9 cellular contexts compared by ENCODE assay signal in genomic region chr19:34345934-34346333, GRCh38. TPM values are rescaled to one million over a fixed set of nuclear protein-coding genes. Genes with fewer than 3 reads are reported as not detected.
DNase-seq lines count a peak whose midpoint lies in the region; ATAC-seq and TF ChIP-seq lines count a peak whose summit lies in the region.
"Had no signal": no experiment of that assay in that cellular context is flagged by ENCODE, and none has a peak within 500 bp of the region (broad histone marks: within the 10 kb centered on the region; RNA-seq: fewer than 3 reads in every experiment).

No MANE protein-coding gene starts in this region.

- no peak overlapping the region for H3K9ac ChIP-seq in GM23248

- no peaks in the 10 kb centered on the region for H3K9me3 Mint-ChIP-seq in memory B cell
- H3K9me3 Mint-ChIP-seq: stimulated activated naive CD8-positive, alpha-beta T cell treated with anti-CD3 and anti-CD28 coated beads, Interleukin-15, Interleukin-2, amounts not matched to agents 100 ng/mL and 50 ng/mL, for 24 hours had no signal

- DNase-seq in AG09309 (ENCODE audit: low read depth) (no peak), GM23248 (peak; percentile 88), NCI-H446 treated with DMSO at 0.1 percent for 48 hours (lab: John Stamatoyannopoulos, UW) (peak; percentile 67), dermis microvascular lymphatic vessel endothelial cell (ENCODE audit: low read depth in 2 of 2) (peak; percentile 37 to 74), memory B cell (ENCODE audit: low spot score in 2 of 2) (peak; percentile 64 to 69)
- DNase-seq in activated CD4-positive, alpha-beta T cell treated with anti-CD3 and anti-CD28 coated beads, Interleukin-2, amount 50 U/mL, for 4 hours = peak; percentile 56 to 62
- DNase-seq in stimulated activated CD8-positive, alpha-beta memory T cell treated with anti-CD3 and anti-CD28 coated beads, Interleukin-4, amount 100 ng/mL, for 4 hours (ENCODE audit: low read depth in 2 of 2, low spot score in 1 of 2) = peak; percentile 30 to 52

- no peaks in the 10 kb centered on the region for H3K4me1 ChIP-seq in GM23248 (ENCODE audit: insufficient read depth)

- peak overlapping the region; percentile 22 for H3K4me3 Mint-ChIP-seq in memory B cell
- H3K4me3 Mint-ChIP-seq: stimulated activated naive CD8-positive, alpha-beta T cell treated with anti-CD3 and anti-CD28 coated beads, Interleukin-15, Interleukin-2, amounts not matched to agents 100 ng/mL and 50 ng/mL, for 24 hours had no signal

- peak; percentile 87 for ATAC-seq in memory B cell (ENCODE audit: low read depth)
- ATAC-seq in GM19035 (IDR thresholded peaks at IDR 0.05; ENCODE audit: unreplicated experiment) = no peak

- no peaks in the 10 kb centered on the region for H3F3A ChIP-seq in GM23248 (ENCODE audit: insufficient read depth)

- no peaks in the 10 kb centered on the region for H4K20me1 ChIP-seq in GM23248 (ENCODE audit: insufficient read depth)

- WGBS in GM23248 (ENCODE audit: low coverage in 1 of 2, low lambda C conversion rate in 2 of 2, missing lambda C conversion rate in 2 of 2), 2 experiments = 19 to 20% methylated on average over 7 of the region's 7 CpGs

- no peaks in the 10 kb centered on the region for H3K27me3 ChIP-seq in GM23248 (replicated peaks; ENCODE audit: insufficient read depth)

- in situ Hi-C loops in GM23248 (cut with MboI) = loop anchor here (25.0 kb wide), 1 partner anchor 559 kb away; the partner anchor contains the start of gene KCTD15

- TF ChIP-seq CTCF in AG09309 (IDR thresholded peaks at IDR 0.05; ENCODE audit: control insufficient read depth, insufficient read depth, low read depth, low read length, missing control alignments) = peak; percentile 87

- peak overlapping the region; percentile 40 for H3K27ac Mint-ChIP-seq in memory B cell
- H3K27ac Mint-ChIP-seq: stimulated activated naive CD8-positive, alpha-beta T cell treated with anti-CD3 and anti-CD28 coated beads, Interleukin-15, Interleukin-2, amounts not matched to agents 100 ng/mL and 50 ng/mL, for 24 hours had no signal

- H3K27ac ChIP-seq in GM23248 = no peak overlapping the region

- H3K4me1 Mint-ChIP-seq in memory B cell = peaks cover 10% of the 10 kb centered on the region

- H3K36me3 ChIP-seq in GM23248 (ENCODE audit: low read depth) = peaks cover 18% of the 10 kb centered on the region

- H3K9me3 ChIP-seq in GM23248 (ENCODE audit: low read depth) = no peaks in the 10 kb centered on the region

- H3K27me3 Mint-ChIP-seq in memory B cell = no peaks in the 10 kb centered on the region
- H3K27me3 Mint-ChIP-seq: stimulated activated naive CD8-positive, alpha-beta T cell treated with anti-CD3 and anti-CD28 coated beads, Interleukin-15, Interleukin-2, amounts not matched to agents 100 ng/mL and 50 ng/mL, for 24 hours had no signal

- H3K36me3 Mint-ChIP-seq in memory B cell = peaks cover 29% of the 10 kb centered on the region

- no peak overlapping the region for H2AFZ ChIP-seq in GM23248

- H3K9me2 ChIP-seq in GM23248 (ENCODE audit: insufficient read depth) = no peaks in the 10 kb centered on the region

- H3K79me2 ChIP-seq in GM23248 (ENCODE audit: insufficient read depth) = no peaks in the 10 kb centered on the region

- H3K4me2 ChIP-seq in GM23248 (ENCODE audit: unreplicated experiment) = no peak overlapping the region

- H3K4me3 ChIP-seq in AG09309 (ENCODE audit: control insufficient read depth, low read depth, low read length) = no peak overlapping the region
- H3K4me3 ChIP-seq in GM23248 = no peak overlapping the region

RNA-seq across cellular contexts. Expression of gene GPI, which starts 19.1 kb away (rescaled TPM):
- total RNA-seq in GM23248 (2014; rRNA removed; shearing (Covaris generic)) = 196 and 226 TPM in 2 replicates
- 299 and 315 TPM in 2 replicates for polyA plus RNA-seq in GM23248 (2016; fragmentation: Nextera tagmentation; extraction: Ambion mirVana)
- total RNA-seq in dermis microvascular lymphatic vessel endothelial cell = 111 and 155 TPM in 2 replicates

RNA-seq across cellular contexts. Expression of gene PDCD2L, which starts 58.3 kb away (rescaled TPM):
- 7.1 and 13.4 TPM in 2 replicates for total RNA-seq in GM23248 (2014; rRNA removed; shearing (Covaris generic))
- 5.4 and 7.4 TPM in 2 replicates for polyA plus RNA-seq in GM23248 (2016; fragmentation: Nextera tagmentation; extraction: Ambion mirVana)
- 11.6 and 12.8 TPM in 2 replicates for total RNA-seq in dermis microvascular lymphatic vessel endothelial cell
